8 cellular contexts compared by ENCODE assay signal in the genomic region with DNA sequence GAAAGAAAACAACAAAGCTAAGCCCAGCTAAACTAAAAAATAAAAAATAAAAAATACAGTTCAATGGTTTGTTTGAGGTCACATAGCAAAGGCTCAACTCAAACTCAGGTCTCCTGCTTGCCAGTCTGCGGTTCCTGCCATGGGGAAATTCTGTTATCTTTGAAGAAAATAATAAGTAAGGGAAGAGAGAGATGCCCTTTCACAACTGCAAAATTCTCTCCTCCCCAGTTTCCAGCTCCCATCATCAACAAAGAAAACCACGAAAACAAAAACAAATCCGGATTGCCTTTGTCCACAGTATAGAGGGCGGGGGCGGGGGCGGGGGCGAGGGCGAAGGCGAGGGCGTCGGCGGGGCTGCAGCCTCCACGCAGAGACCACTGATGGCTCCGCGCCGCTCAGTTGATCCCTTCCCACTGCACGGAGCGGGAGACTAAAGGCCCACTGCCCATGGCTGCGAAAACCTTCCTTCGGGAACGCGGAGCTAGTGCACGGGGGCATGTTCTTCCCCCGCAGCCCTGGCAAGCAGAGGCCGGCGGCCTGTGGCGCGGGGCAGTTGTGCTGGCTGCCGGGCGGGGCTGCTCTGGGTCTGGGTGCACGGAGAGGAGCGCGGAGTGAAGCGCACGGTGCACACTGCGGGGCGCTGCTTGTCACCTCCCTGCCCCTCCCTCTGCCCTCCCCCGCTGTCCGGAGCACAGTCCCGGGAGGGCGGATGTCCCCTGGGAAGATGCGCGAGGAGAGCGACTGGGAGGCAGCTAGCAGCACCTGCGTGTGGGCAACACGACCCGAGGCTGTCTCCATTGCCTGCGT. TPM values are rescaled to one million over a fixed set of nuclear protein-coding genes. Genes with fewer than 3 reads are reported as not detected.
A peak's percentile ranks its signal among the peaks of the same experiment; 100 is the strongest.
DNase-seq lines count a peak whose midpoint lies in the region; ATAC-seq and TF ChIP-seq lines count a peak whose summit lies in the region.

No MANE protein-coding gene starts in this region.

- H3K27me3 ChIP-seq in GM23248 (replicated peaks; ENCODE audit: insufficient read depth) (no peaks in the 10 kb centered on the region), WERI-Rb-1 (ENCODE audit: insufficient read depth, low read depth, severe bottlenecking) (no peaks in the 10 kb centered on the region)

- H3K4me3 ChIP-seq in GM23248 (peak overlapping the region; percentile 74), NB4 (ENCODE audit: low read depth, low read length) (no peak overlapping the region), WERI-Rb-1 (ENCODE audit: low read depth, low read length) (peak overlapping the region; percentile 62), epithelial cell of esophagus (ENCODE audit: low read length) (peak overlapping the region; percentile 51), mesodermal cell (ENCODE audit: extremely low read depth, insufficient read depth, low read length, poor library complexity, severe bottlenecking) (peak overlapping the region; percentile 26)

- no peaks in the 10 kb centered on the region for H3K79me2 ChIP-seq in GM23248 (ENCODE audit: insufficient read depth)

- H3K27ac ChIP-seq in GM23248: no peak overlapping the region
- H3K27ac ChIP-seq in WERI-Rb-1: peak overlapping the region; percentile 75
- no peak overlapping the region for H3K27ac ChIP-seq in mesodermal cell (ENCODE audit: low read depth, low read length, severe bottlenecking)

- TF ChIP-seq CTCF in NB4 (IDR thresholded peaks at IDR 0.05; ENCODE audit: low read depth, low read length) (no peak), WERI-Rb-1 (IDR thresholded peaks at IDR 0.05; ENCODE audit: low read depth, low read length) (peak; percentile 52), epithelial cell of esophagus (IDR thresholded peaks at IDR 0.05; ENCODE audit: insufficient read depth, low read depth, low read length, missing control alignments) (no peak)

- DNase-seq in Caki2 (ENCODE audit: low read depth): peak; percentile 84
- peak; percentile 82 for DNase-seq in GM23248
- DNase-seq in NB4 (ENCODE audit: low read depth): peak; percentile 64
- peak; percentile 90 for DNase-seq in WERI-Rb-1
- DNase-seq in epithelial cell of esophagus (ENCODE audit: low read depth): peak; percentile 41
- peak; percentile 8 to 11 for DNase-seq in stimulated activated naive CD8-positive, alpha-beta T cell treated with anti-CD3 and anti-CD28 coated beads, Interleukin-15, amount 100 ng/mL, for 72 hours
- DNase-seq in NCI-H1048 (lab: John Stamatoyannopoulos, UW): no peak

- H3K36me3 ChIP-seq in GM23248 (ENCODE audit: low read depth) (no peaks in the 10 kb centered on the region), WERI-Rb-1 (no peaks in the 10 kb centered on the region), mesodermal cell (ENCODE audit: control insufficient read depth, insufficient read depth, low read length) (no peaks in the 10 kb centered on the region)

- in situ Hi-C loops in Caki2 (cut with HindIII; ENCODE audit: low pct_unique_long_range_greater_than_20kb, low sequenced_read_pairs) (no loop called here), GM23248 (cut with MboI) (no loop called here)

- ATAC-seq in stimulated activated naive CD8-positive, alpha-beta T cell treated with anti-CD3 and anti-CD28 coated beads, Interleukin-15, amount 100 ng/mL, for 72 hours: peak; percentile 82

- H2AFZ ChIP-seq in GM23248: peak overlapping the region; percentile 74

- no peaks in the 10 kb centered on the region for H3K9me2 ChIP-seq in GM23248 (ENCODE audit: insufficient read depth)

- H4K20me1 ChIP-seq in GM23248 (ENCODE audit: insufficient read depth): no peaks in the 10 kb centered on the region

- H3K27me3 Mint-ChIP-seq in stimulated activated naive CD8-positive, alpha-beta T cell treated with anti-CD3 and anti-CD28 coated beads, Interleukin-15, amount 100 ng/mL, for 72 hours: peaks cover 37% of the 10 kb centered on the region

- H3K4me3 Mint-ChIP-seq in stimulated activated naive CD8-positive, alpha-beta T cell treated with anti-CD3 and anti-CD28 coated beads, Interleukin-15, amount 100 ng/mL, for 72 hours: peak overlapping the region; percentile 66 to 77

- H3K4me1 Mint-ChIP-seq in stimulated activated naive CD8-positive, alpha-beta T cell treated with anti-CD3 and anti-CD28 coated beads, Interleukin-15, amount 100 ng/mL, for 72 hours: peaks cover 8% of the 10 kb centered on the region

- H3K9ac ChIP-seq in GM23248: peak overlapping the region; percentile 64

- TF ChIP-seq POLR2A in NB4 (IDR thresholded peaks at IDR 0.05; ENCODE audit: extremely low read depth, insufficient read length): no peak

- H3K27ac Mint-ChIP-seq in stimulated activated naive CD8-positive, alpha-beta T cell treated with anti-CD3 and anti-CD28 coated beads, Interleukin-15, amount 100 ng/mL, for 72 hours: no peak overlapping the region

- H3K4me1 ChIP-seq in GM23248 (ENCODE audit: insufficient read depth) (peaks cover 63% of the 10 kb centered on the region), mesodermal cell (ENCODE audit: control insufficient read depth, insufficient read depth, low read length, poor library complexity, severe bottlenecking) (peaks cover 38% of the 10 kb centered on the region)

- H3K9me3 ChIP-seq in GM23248 (ENCODE audit: low read depth): no peaks in the 10 kb centered on the region
- no peaks in the 10 kb centered on the region for H3K9me3 ChIP-seq in WERI-Rb-1 (ENCODE audit: severe bottlenecking)
- no peaks in the 10 kb centered on the region for H3K9me3 ChIP-seq in mesodermal cell (ENCODE audit: control insufficient read depth, low read length)

- H3K4me2 ChIP-seq in GM23248 (ENCODE audit: unreplicated experiment): peak overlapping the region; percentile 91

- H3K9me3 Mint-ChIP-seq in stimulated activated naive CD8-positive, alpha-beta T cell treated with anti-CD3 and anti-CD28 coated beads, Interleukin-15, amount 100 ng/mL, for 72 hours: no peaks in the 10 kb centered on the region

- H3F3A ChIP-seq in GM23248 (ENCODE audit: insufficient read depth): peaks cover 63% of the 10 kb centered on the region

- WGBS in GM23248 (ENCODE audit: low coverage in 1 of 2, low lambda C conversion rate in 2 of 2, missing lambda C conversion rate in 2 of 2), 2 experiments: 2% methylated on average over 36 to 44 of the region's 48 CpGs
- 2 to 3% methylated on average over 31 to 37 of the region's 48 CpGs for WGBS in mesodermal cell (ENCODE audit: insufficient coverage in 2 of 2), 2 experiments

RNA-seq across cellular contexts. Expression of gene TPD52L1, which starts 54.2 kb away (rescaled TPM):
- total RNA-seq in Caki2 (2014; rRNA removed; shearing (Covaris generic); ENCODE audit: low replicate concordance): 328 and 365 TPM in 2 replicates
- 5.1 and 5.7 TPM in 2 replicates for total RNA-seq in GM23248 (2014; rRNA removed; shearing (Covaris generic))
- 11.3 and 12.3 TPM in 2 replicates for polyA plus RNA-seq in GM23248 (2016; fragmentation: Nextera tagmentation; extraction: Ambion mirVana)
- 17.9 TPM for polyA plus RNA-seq in mesodermal cell (2013, experiment 1 of 2)
- 16.7 TPM for polyA plus RNA-seq in mesodermal cell (2013, experiment 2 of 2)

Comparison
In these comparisons a context has a peak if more than half of its experiments do, and no peak if none do; other contexts are left out.
1. RNA of gene TPD52L1, which starts 54.2 kb away (total RNA-seq): 328 to 365 TPM in Caki2; 5.1 to 5.7 TPM in GM23248; every median in the first group is over 10 times any median in the second.